1 cellular context compared by ENCODE assay signal in the genomic region with DNA sequence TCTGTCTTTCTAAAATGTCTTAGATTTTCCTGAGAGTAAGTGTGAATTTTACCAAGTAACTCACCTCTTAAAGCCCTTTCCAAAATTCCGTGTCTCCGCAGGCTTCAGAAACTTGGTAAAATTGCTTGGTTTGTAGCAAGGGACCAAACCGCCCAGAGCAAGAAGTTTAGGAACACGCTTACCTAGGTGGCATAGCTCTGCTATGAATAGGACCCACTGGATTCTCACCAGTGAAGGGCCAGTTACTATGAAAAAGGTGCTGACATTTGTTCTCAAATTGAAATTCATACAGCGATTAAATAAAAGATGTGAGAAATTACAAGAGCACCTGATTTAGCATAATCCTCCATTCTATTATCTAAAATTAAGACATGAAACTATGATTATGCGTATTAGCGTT.
TF ChIP-seq lines count a peak whose summit lies in the region.

No MANE protein-coding gene starts in this region.

TF ChIP-seq in GM23338, 12 proteins besides CTCF, POLR2A, EP300 and RAD21 (continued from another document):
- TF ChIP-seq REST (IDR thresholded peaks at IDR 0.05; ENCODE audit: unreplicated experiment), result no peak
- TF ChIP-seq NANOG (IDR thresholded peaks at IDR 0.05; ENCODE audit: borderline replicate concordance), result no peak
- no peak for TF ChIP-seq EZH2phosphoT487 (IDR thresholded peaks at IDR 0.05; ENCODE audit: unreplicated experiment)
- TF ChIP-seq ZNF331 (CRISPR knock-in tag; IDR thresholded peaks at IDR 0.05; ENCODE audit: low read depth), result no peak
- TF ChIP-seq, protein P1, sequence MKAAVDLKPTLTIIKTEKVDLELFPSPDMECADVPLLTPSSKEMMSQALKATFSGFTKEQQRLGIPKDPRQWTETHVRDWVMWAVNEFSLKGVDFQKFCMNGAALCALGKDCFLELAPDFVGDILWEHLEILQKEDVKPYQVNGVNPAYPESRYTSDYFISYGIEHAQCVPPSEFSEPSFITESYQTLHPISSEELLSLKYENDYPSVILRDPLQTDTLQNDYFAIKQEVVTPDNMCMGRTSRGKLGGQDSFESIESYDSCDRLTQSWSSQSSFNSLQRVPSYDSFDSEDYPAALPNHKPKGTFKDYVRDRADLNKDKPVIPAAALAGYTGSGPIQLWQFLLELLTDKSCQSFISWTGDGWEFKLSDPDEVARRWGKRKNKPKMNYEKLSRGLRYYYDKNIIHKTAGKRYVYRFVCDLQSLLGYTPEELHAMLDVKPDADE (IDR thresholded peaks at IDR 0.05), result no peak
